ENCODE assay signal across 8 cellular contexts in genomic region chr16:28977703-28978641, GRCh38. TPM values are rescaled to one million over a fixed set of nuclear protein-coding genes. Genes with fewer than 3 reads are reported as not detected.
DNase-seq lines count a peak whose midpoint lies in the region; ATAC-seq and TF ChIP-seq lines count a peak whose summit lies in the region.
"Had no signal": no experiment of that assay in that cellular context is flagged by ENCODE, and none has a peak within 500 bp of the region (broad histone marks: within the 10 kb centered on the region; RNA-seq: fewer than 3 reads in every experiment).

No MANE protein-coding gene starts in this region.

- H3K27me3 Mint-ChIP-seq in IgD-negative memory B cell = no peaks in the 10 kb centered on the region
- H3K27me3 Mint-ChIP-seq in nephron progenitor cell (ENCODE audit: low read depth, poor library complexity) = peaks cover 3% of the 10 kb centered on the region

- H3K36me3 Mint-ChIP-seq in IgD-negative memory B cell (peaks cover 8% of the 10 kb centered on the region), nephron progenitor cell (ENCODE audit: low read depth) (peaks cover 22% of the 10 kb centered on the region)

- ATAC-seq in omental fat pad (ENCODE audit: low FRiP score) (no peak), HG02678 (IDR thresholded peaks at IDR 0.05; ENCODE audit: unreplicated experiment) (no peak), HG02970 (IDR thresholded peaks at IDR 0.05; ENCODE audit: low FRiP score, unreplicated experiment) (no peak)
- ATAC-seq: right cardiac atrium had no signal

- H3K4me3 Mint-ChIP-seq in IgD-negative memory B cell = peak overlapping the region in 2 of 4 donors; percentile 57 to 75
- no peak overlapping the region for H3K4me3 Mint-ChIP-seq in nephron progenitor cell

- no peak overlapping the region for H3K4me3 ChIP-seq in astrocyte of the spinal cord (ENCODE audit: low read depth, low read length)

- peak overlapping the region in 2 of 3 donors; percentile 62 to 81 for H3K27ac Mint-ChIP-seq in IgD-negative memory B cell
- no peak overlapping the region for H3K27ac Mint-ChIP-seq in nephron progenitor cell

- H3K9me3 Mint-ChIP-seq in IgD-negative memory B cell = no peaks in the 10 kb centered on the region
- no peaks in the 10 kb centered on the region for H3K9me3 Mint-ChIP-seq in nephron progenitor cell

- H3K4me1 Mint-ChIP-seq in IgD-negative memory B cell (peaks cover 11 to 25% (median 19%) of the 10 kb centered on the region in 3 donors), nephron progenitor cell (peaks cover 27% of the 10 kb centered on the region)

- DNase-seq in ELF-1 (ENCODE audit: low read depth, low spot score) (peak; percentile 39), astrocyte of the spinal cord (ENCODE audit: low read depth, low spot score) (no peak), nephron progenitor cell (peak; percentile 15), omental fat pad (ENCODE audit: low spot score) (no peak)

- peak; percentile 38 for TF ChIP-seq CTCF in astrocyte of the spinal cord (IDR thresholded peaks at IDR 0.05; ENCODE audit: low read depth, low read length)
- TF ChIP-seq CTCF in nephron progenitor cell (IDR thresholded peaks at IDR 0.05) = peak; percentile 53
- no peak for TF ChIP-seq CTCF in omental fat pad (IDR thresholded peaks at IDR 0.05)

- in situ Hi-C loops in astrocyte of the spinal cord (cut with HindIII; ENCODE audit: low sequenced_read_pairs) = no loop called here

RNA-seq across cellular contexts. Expression of gene SPNS1, which starts 3.4 kb away (rescaled TPM):
- 20.9 TPM for polyA plus RNA-seq in IgD-negative memory B cell
- 10 to 100 TPM; 16.3 to 21.0 (median 18.5) TPM for total RNA-seq in omental fat pad

RNA-seq across cellular contexts. Expression of gene LAT, which starts 6.9 kb away (rescaled TPM):
- polyA plus RNA-seq in IgD-negative memory B cell = 8.3 TPM
- 1 to 10 TPM; 1.4 to 8.5 (median 6.8) TPM for total RNA-seq in omental fat pad

RNA-seq across cellular contexts. Expression of gene NFATC2IP, which starts 27.2 kb away (rescaled TPM):
- polyA plus RNA-seq in IgD-negative memory B cell = 29.6 TPM
- total RNA-seq in omental fat pad = 10 to 100 TPM; 22.1 to 33.4 (median 29.3) TPM

RNA-seq across cellular contexts. Expression of gene CD19, which starts 46.2 kb away (rescaled TPM):
- polyA plus RNA-seq in IgD-negative memory B cell = 185 TPM
- total RNA-seq in omental fat pad = under 1 TPM in 1 of 4 donors, not detected in 3; 0.46 TPM

RNA-seq across cellular contexts. Expression of gene RABEP2, which starts 52.9 kb away (rescaled TPM):
- polyA plus RNA-seq in IgD-negative memory B cell = 31.7 TPM
- 10 to 100 TPM; 10.1 to 21.7 (median 17.0) TPM for total RNA-seq in omental fat pad

Comparison
In these comparisons a context has a peak if more than half of its experiments do, and no peak if none do; other contexts are left out.
1. DNase-seq: peak in ELF-1 (single experiment) and nephron progenitor cell (single experiment); none in astrocyte of the spinal cord (single experiment) and omental fat pad (single experiment).
2. CTCF ChIP-seq: peak in astrocyte of the spinal cord (single experiment) and nephron progenitor cell (single experiment); none in omental fat pad (0 of 3).